Comparison of ENCODE assay signal across 11 cellular contexts in the genomic region with DNA sequence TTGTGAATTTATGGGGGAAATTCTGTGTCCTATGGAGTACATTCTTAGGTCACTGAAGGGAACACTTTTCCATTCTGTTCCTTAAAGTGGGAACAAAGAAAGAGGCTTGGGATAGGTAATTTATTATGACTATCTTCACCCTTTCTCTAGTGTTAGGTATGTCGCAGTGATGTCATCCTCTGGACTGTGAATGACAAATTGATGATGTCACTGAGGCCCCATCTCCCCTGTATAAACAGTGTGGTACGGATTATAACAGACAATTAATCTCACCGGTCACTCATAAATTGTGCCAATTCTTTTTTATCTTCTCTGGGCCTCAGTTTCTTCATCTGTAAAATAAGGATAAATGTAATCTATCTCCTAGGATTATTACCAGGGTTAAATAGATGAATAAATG. TPM values are rescaled to one million over a fixed set of nuclear protein-coding genes. Genes with fewer than 3 reads are reported as not detected.
"Had no signal": no experiment of that assay in that cellular context is flagged by ENCODE, and none has a peak within 500 bp of the region (broad histone marks: within the 10 kb centered on the region; RNA-seq: fewer than 3 reads in every experiment).

No MANE protein-coding gene starts in this region.

- H3K9me3 Mint-ChIP-seq: GM23338, H9, HFFc6 had no signal

- H3K4me2 ChIP-seq: GM23338, KMS-11 had no signal

- H3K27ac Mint-ChIP-seq: GM23338, H9, HFFc6 had no signal

- FAIRE-seq: H1, H54 had no signal

- DNase-seq: H9, HCEC 1CT, HFFc6, IMR-90, KBM-7 had no signal

- H3K9ac ChIP-seq: KMS-11 had no signal

- H3K27ac ChIP-seq: HL-60, KMS-11 had no signal

- H3K4me3 Mint-ChIP-seq: GM23338, H9, HFFc6 had no signal

- H3K4me3 ChIP-seq: GM23338 had no signal

- H3K4me1 Mint-ChIP-seq: GM23338, H9 had no signal

RNA-seq across cellular contexts. Expression of a gene that starts 23.5 kb away (rescaled TPM):
- total RNA-seq: GM23338, H9, HFFc6, HT1080, IMR-90 had no signal
- polyA plus RNA-seq: GM23338, IMR-90 had no signal
